9 cellular contexts compared by ENCODE assay signal in genomic region chr6:35359744-35360348, GRCh38. TPM values are rescaled to one million over a fixed set of nuclear protein-coding genes. Genes with fewer than 3 reads are reported as not detected.
A peak's percentile ranks its signal among the peaks of the same experiment; 100 is the strongest.
DNase-seq lines count a peak whose midpoint lies in the region; ATAC-seq and TF ChIP-seq lines count a peak whose summit lies in the region.
"Had no signal": no experiment of that assay in that cellular context is flagged by ENCODE, and none has a peak within 500 bp of the region (broad histone marks: within the 10 kb centered on the region; RNA-seq: fewer than 3 reads in every experiment).

No MANE protein-coding gene starts in this region.

- intact Hi-C loops in left lung (cut with DNase I) = no loop called here

- TF ChIP-seq CTCF in left lung (IDR thresholded peaks at IDR 0.05) (no peak), GM10248 (IDR thresholded peaks at IDR 0.05; ENCODE audit: control extremely low read depth, extremely low read depth, low read depth, missing control alignments) (no peak)

- CTCF ChIA-PET in GM10248 (lab: Yijun Ruan, JAX) = interaction anchor here (1.3 to 2.1 kb wide), 4 partner anchors 14 to 192 kb away, joined by 3 to 7 read pairs (median 4); partner anchors contain the start of gene PPARD

- H3K9me3 ChIP-seq in left lung (no peaks in the 10 kb centered on the region), thymus (ENCODE audit: control insufficient read depth) (no peaks in the 10 kb centered on the region)
- H3K9me3 ChIP-seq: A549 had no signal

- no peak for ATAC-seq in activated T-cell treated with anti-CD3 and anti-CD28 coated beads, Interleukin-2, amount 50 U/mL, for 4 hours
- ATAC-seq in left lung = peak; percentile 57

- no peaks in the 10 kb centered on the region for H3K27me3 Mint-ChIP-seq in activated T-cell treated with anti-CD3 and anti-CD28 coated beads, Interleukin-2, amount 50 U/mL, for 24 hours
- no peaks in the 10 kb centered on the region for H3K27me3 Mint-ChIP-seq in activated T-cell treated with anti-CD3 and anti-CD28 coated beads, Interleukin-2, amount 50 U/mL, for 4 hours (ENCODE audit: low read depth)

- no peak for DNase-seq in activated T-cell treated with anti-CD3 and anti-CD28 coated beads, Interleukin-2, amount 50 U/mL, for 24 hours
- no peak for DNase-seq in activated T-cell treated with anti-CD3 and anti-CD28 coated beads, Interleukin-2, amount 50 U/mL, for 4 hours
- DNase-seq in cerebellum (ENCODE audit: low spot score) (peak; percentile 73), left lung (no peak), NCI-H1417 treated with DMSO at 0.1 percent for 48 hours (lab: John Stamatoyannopoulos, UW) (no peak), NCI-H2107 treated with DMSO at 0.1 percent for 48 hours (lab: John Stamatoyannopoulos, UW; ENCODE audit: unreplicated experiment) (no peak), GM10248 (ENCODE audit: extremely low spot score) (no peak)

- peaks cover 58% of the 10 kb centered on the region for H3K4me1 Mint-ChIP-seq in activated T-cell treated with anti-CD3 and anti-CD28 coated beads, Interleukin-2, amount 50 U/mL, for 24 hours (ENCODE audit: low read depth)
- peaks cover 36% of the 10 kb centered on the region for H3K4me1 Mint-ChIP-seq in activated T-cell treated with anti-CD3 and anti-CD28 coated beads, Interleukin-2, amount 50 U/mL, for 4 hours (ENCODE audit: low read depth)

- H3K27me3 ChIP-seq in left lung (no peaks in the 10 kb centered on the region), thymus (ENCODE audit: control insufficient read depth, insufficient read depth) (no peaks in the 10 kb centered on the region)

- H3K36me3 ChIP-seq in left lung (peaks cover 0 to 34% of the 10 kb centered on the region in 2 donors), thymus (ENCODE audit: control insufficient read depth, insufficient read depth) (peaks cover 23% of the 10 kb centered on the region)

- peak overlapping the region; percentile 45 for H3K27ac Mint-ChIP-seq in activated T-cell treated with anti-CD3 and anti-CD28 coated beads, Interleukin-2, amount 50 U/mL, for 24 hours

- no peak overlapping the region for H3K4me3 Mint-ChIP-seq in activated T-cell treated with anti-CD3 and anti-CD28 coated beads, Interleukin-2, amount 50 U/mL, for 24 hours
- no peak overlapping the region for H3K4me3 Mint-ChIP-seq in activated T-cell treated with anti-CD3 and anti-CD28 coated beads, Interleukin-2, amount 50 U/mL, for 4 hours

- H3K27ac ChIP-seq in left lung (peak overlapping the region; percentile 11 to 16), thymus (ENCODE audit: low read depth) (peak overlapping the region; percentile 5)

- POLR2A ChIA-PET in GM10248 (lab: Yijun Ruan, JAX) = no interaction called here

- no peaks in the 10 kb centered on the region for H3K9me3 Mint-ChIP-seq in activated T-cell treated with anti-CD3 and anti-CD28 coated beads, Interleukin-2, amount 50 U/mL, for 24 hours
- no peaks in the 10 kb centered on the region for H3K9me3 Mint-ChIP-seq in activated T-cell treated with anti-CD3 and anti-CD28 coated beads, Interleukin-2, amount 50 U/mL, for 4 hours

- WGBS in thymus = 88% methylated on average over 2 of the region's 2 CpGs

- peaks cover 49% of the 10 kb centered on the region for H3K36me3 Mint-ChIP-seq in activated T-cell treated with anti-CD3 and anti-CD28 coated beads, Interleukin-2, amount 50 U/mL, for 24 hours (ENCODE audit: low read depth)
- H3K36me3 Mint-ChIP-seq in activated T-cell treated with anti-CD3 and anti-CD28 coated beads, Interleukin-2, amount 50 U/mL, for 4 hours (ENCODE audit: insufficient read depth) = peaks cover 33% of the 10 kb centered on the region

- no peak overlapping the region for H3K4me3 ChIP-seq in left lung
- no peak overlapping the region for H3K4me3 ChIP-seq in thymus (ENCODE audit: low read length)
- H3K4me3 ChIP-seq: A549 had no signal

- H3K4me1 ChIP-seq in left lung (peaks cover 0 to 30% of the 10 kb centered on the region in 2 donors), thymus (ENCODE audit: control insufficient read depth, insufficient read depth, low read length) (peaks cover 4% of the 10 kb centered on the region)

RNA-seq across cellular contexts. Expression of gene PPARD, which starts 17.5 kb away (rescaled TPM):
- 10 to 100 TPM; 15.4 to 17.4 (median 16.9) TPM for total RNA-seq in activated T-cell treated with anti-CD3 and anti-CD28 coated beads, Interleukin-2, amount 50 U/mL, for 4 hours
- total RNA-seq in cerebellum (5.5 TPM), left lung (10 to 100 TPM; 23.5 to 28.4 TPM)
- 15.8 TPM for polyA plus RNA-seq in thymus
